7 cellular contexts compared by ENCODE assay signal in the genomic region with DNA sequence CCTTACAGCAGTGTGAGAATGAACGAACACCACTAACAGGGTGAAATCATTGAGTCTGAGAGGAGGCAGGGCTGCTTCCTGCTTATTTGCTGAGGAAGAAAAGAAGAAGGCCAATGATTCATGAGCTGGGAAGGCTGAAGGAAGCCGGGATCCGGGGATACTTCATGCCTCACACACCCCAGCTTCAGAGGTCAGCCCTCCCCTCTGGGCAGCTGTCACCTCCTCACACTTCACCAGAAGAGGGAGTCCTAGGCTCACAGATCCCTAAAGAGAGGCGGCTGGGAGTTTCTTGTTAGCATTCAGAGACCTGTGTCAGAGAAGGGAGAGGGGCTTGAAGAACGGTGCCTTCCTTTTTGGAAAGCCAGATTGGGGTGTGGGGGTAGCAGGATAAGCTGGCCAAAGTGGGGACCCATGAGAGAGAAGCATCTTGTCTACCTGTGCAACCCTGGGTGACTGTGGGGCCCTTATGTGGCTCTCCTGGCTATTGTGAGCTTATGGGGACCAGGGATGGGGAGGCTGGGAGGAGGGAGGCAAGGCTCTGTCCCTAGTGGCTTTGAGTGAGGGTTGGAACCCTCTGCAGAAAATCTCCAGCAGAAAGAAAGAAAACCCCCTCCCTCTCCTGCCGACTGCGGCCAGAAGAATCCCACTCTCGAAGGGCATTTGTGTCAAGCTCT.
DNase-seq lines count a peak whose midpoint lies in the region; ATAC-seq and TF ChIP-seq lines count a peak whose summit lies in the region.

No MANE protein-coding gene starts in this region.

- no peak overlapping the region for H2BK15ac ChIP-seq in neuronal stem cell (ENCODE audit: low read length)

- H3K14ac ChIP-seq in neuronal stem cell (ENCODE audit: low read length): no peak overlapping the region

- H3K27ac Mint-ChIP-seq in activated T-cell treated with anti-CD3 and anti-CD28 coated beads, Interleukin-2, amount 50 U/mL, for 24 hours: no peak overlapping the region

- H2AFZ ChIP-seq in neuronal stem cell (ENCODE audit: low read length): peak overlapping the region; percentile 81

- peaks cover 42% of the 10 kb centered on the region for H3K4me1 Mint-ChIP-seq in activated T-cell treated with anti-CD3 and anti-CD28 coated beads, Interleukin-2, amount 50 U/mL, for 24 hours (ENCODE audit: low read depth)

- no peak overlapping the region for H2AK5ac ChIP-seq in neuronal stem cell (ENCODE audit: low read depth, low read length)

- H3K36me3 ChIP-seq in GM06990 (ENCODE audit: control insufficient read depth, insufficient read depth, low read length): no peaks in the 10 kb centered on the region
- no peaks in the 10 kb centered on the region for H3K36me3 ChIP-seq in neuronal stem cell (replicated peaks in 1 of 2; ENCODE audit: control insufficient read depth in 2 of 2, insufficient read depth in 2 of 2, low read length in 2 of 2)

- DNase-seq in GM06990 (ENCODE audit: extremely low read depth, insufficient read length) (no peak), NCI-H82 (lab: John Stamatoyannopoulos, UW) (peak; percentile 85), fibroblast of the aortic adventitia (ENCODE audit: low read depth) (peak; percentile 85), neuronal stem cell (ENCODE audit: low spot score) (peak; percentile 69)
- peak; percentile 59 for DNase-seq in activated T-cell treated with anti-CD3 and anti-CD28 coated beads, Interleukin-2, amount 50 U/mL, for 24 hours

- no peak overlapping the region for H4K91ac ChIP-seq in neuronal stem cell (ENCODE audit: low read depth, low read length, poor library complexity)

- peaks cover 4 to 12% of the 10 kb centered on the region in 2 donors for H3K4me1 ChIP-seq in neuronal stem cell (ENCODE audit: control insufficient read depth in 2 of 2, insufficient read depth in 1 of 2, low read depth in 1 of 2, low read length in 2 of 2)

- no peak overlapping the region for H3K4me3 ChIP-seq in GM06990 (replicated peaks; ENCODE audit: low read depth, low read length)
- no peak overlapping the region for H3K4me3 ChIP-seq in fibroblast of the aortic adventitia (ENCODE audit: low read depth, low read length)
- H3K4me3 ChIP-seq in neuronal stem cell (ENCODE audit: low read length in 2 of 2): no peak overlapping the region

- H2BK5ac ChIP-seq in neuronal stem cell (ENCODE audit: low read length): no peak overlapping the region

- no peak overlapping the region for H3K27ac ChIP-seq in neuronal stem cell (replicated peaks; ENCODE audit: low read length)

- H2BK12ac ChIP-seq in neuronal stem cell (ENCODE audit: low read length): no peak overlapping the region

- no CpG with 5 or more reads among the region's 8 CpGs for WGBS in neuronal stem cell (ENCODE audit: extremely low coverage in 2 of 2, insufficient read length in 2 of 2, insufficient replicate concordance in 1 of 2), 2 donors

- H3K23ac ChIP-seq in neuronal stem cell (ENCODE audit: low read depth, low read length, poor library complexity): no peak overlapping the region

- no peak overlapping the region for H3K4me3 Mint-ChIP-seq in activated T-cell treated with anti-CD3 and anti-CD28 coated beads, Interleukin-2, amount 50 U/mL, for 24 hours

- H3K9me3 Mint-ChIP-seq in activated T-cell treated with anti-CD3 and anti-CD28 coated beads, Interleukin-2, amount 50 U/mL, for 24 hours: no peaks in the 10 kb centered on the region

- no peaks in the 10 kb centered on the region for H3K36me3 Mint-ChIP-seq in activated T-cell treated with anti-CD3 and anti-CD28 coated beads, Interleukin-2, amount 50 U/mL, for 24 hours (ENCODE audit: low read depth)

- H3K4ac ChIP-seq in neuronal stem cell (ENCODE audit: low read length): no peak overlapping the region

- peak overlapping the region; percentile 33 for H3K18ac ChIP-seq in neuronal stem cell (ENCODE audit: low read length)

- no peak overlapping the region for H2BK120ac ChIP-seq in neuronal stem cell (ENCODE audit: low read depth, low read length)

- ATAC-seq in HG03354 (IDR thresholded peaks at IDR 0.05; ENCODE audit: poor library complexity, severe bottlenecking, unreplicated experiment) (peak; percentile 65), HG03457 (IDR thresholded peaks at IDR 0.05; ENCODE audit: unreplicated experiment) (no peak)

- peak; percentile 85 for TF ChIP-seq CTCF in GM06990 (IDR thresholded peaks at IDR 0.05; ENCODE audit: insufficient read depth, low read length, poor library complexity, severe bottlenecking)
- peak; percentile 86 for TF ChIP-seq CTCF in fibroblast of the aortic adventitia (IDR thresholded peaks at IDR 0.05; ENCODE audit: insufficient read depth, low read length)

- peaks cover 0 to 8% of the 10 kb centered on the region in 2 donors for H3K9me3 ChIP-seq in neuronal stem cell (replicated peaks in 1 of 2; ENCODE audit: control insufficient read depth in 2 of 2, insufficient read depth in 1 of 2, low read depth in 1 of 2, low read length in 2 of 2)

- H3K4me2 ChIP-seq in neuronal stem cell (ENCODE audit: insufficient read depth, low read length, poor library complexity, severe bottlenecking): no peak overlapping the region

- H3K27me3 ChIP-seq in GM06990 (replicated peaks; ENCODE audit: control insufficient read depth, insufficient read depth, low read length) (0 out of 2 replicates have a peak, but pooled peaks cover 1% of the 10 kb centered on the region), neuronal stem cell (ENCODE audit: control insufficient read depth in 3 of 3, insufficient read depth in 3 of 3, low read depth in 1 of 3, low read length in 3 of 3) (no peaks in the 10 kb centered on the region)

- H3K79me1 ChIP-seq in neuronal stem cell (ENCODE audit: low read depth, low read length): no peaks in the 10 kb centered on the region

- H4K8ac ChIP-seq in neuronal stem cell (ENCODE audit: low read depth, low read length): no peak overlapping the region

- H3K9ac ChIP-seq in neuronal stem cell (ENCODE audit: low read depth, low read length, poor library complexity): no peak overlapping the region

- peaks cover 9% of the 10 kb centered on the region for H3K27me3 Mint-ChIP-seq in activated T-cell treated with anti-CD3 and anti-CD28 coated beads, Interleukin-2, amount 50 U/mL, for 24 hours
